In genomic region chr6:36884610-36885009, GRCh38 we compare ENCODE assay signal across 22 cellular contexts. TPM values are rescaled to one million over a fixed set of nuclear protein-coding genes. Genes with fewer than 3 reads are reported as not detected.
DNase-seq lines count a peak whose midpoint lies in the region; ATAC-seq, FAIRE-seq and TF ChIP-seq lines count a peak whose summit lies in the region.
"Had no signal": no experiment of that assay in that cellular context is flagged by ENCODE, and none has a peak within 500 bp of the region (broad histone marks: within the 10 kb centered on the region; RNA-seq: fewer than 3 reads in every experiment).

No MANE protein-coding gene starts in this region.

- intact Hi-C loops in K562 (cut with micrococcal nuclease): loop anchor here (1.0 to 10.0 kb wide), 4 partner anchors 103 to 330 kb away; partner anchors contain the start of gene MTCH1

- H3K4me2 ChIP-seq in Karpas-422 (ENCODE audit: low read depth, low read length, poor library complexity, severe bottlenecking) (no peak overlapping the region), K562 (ENCODE audit: insufficient read depth, low read length) (no peak overlapping the region), smooth muscle cell (no peak overlapping the region)

- H3K36me3 ChIP-seq in Karpas-422 (ENCODE audit: insufficient read depth, low read length): no peaks in the 10 kb centered on the region
- 0 out of 3 replicates have a peak, but pooled peaks cover 2% of the 10 kb centered on the region for H3K36me3 ChIP-seq in K562 (ENCODE audit: control insufficient read depth, insufficient read depth, low read length)
- H3K36me3 ChIP-seq in smooth muscle cell (ENCODE audit: low read depth): no peaks in the 10 kb centered on the region
- H3K36me3 ChIP-seq: ascending aorta, MG63, tibial artery had no signal

- no peaks in the 10 kb centered on the region for H3K9me2 ChIP-seq in Karpas-422 (replicated peaks; ENCODE audit: insufficient read depth, low read length)

- H3K9me3 ChIP-seq in Karpas-422 (ENCODE audit: low read length): no peaks in the 10 kb centered on the region
- H3K9me3 ChIP-seq in K562 (replicated peaks; ENCODE audit: control insufficient read depth, insufficient read depth, low read depth, low read length): no peaks in the 10 kb centered on the region
- H3K9me3 ChIP-seq in smooth muscle cell (replicated peaks; ENCODE audit: low read depth): no peaks in the 10 kb centered on the region
- H3K9me3 ChIP-seq: ascending aorta, MG63, tibial artery had no signal

- H4K20me1 ChIP-seq in Karpas-422 (ENCODE audit: insufficient read depth, low read depth, low read length): no peaks in the 10 kb centered on the region
- H4K20me1 ChIP-seq in K562 (replicated peaks; ENCODE audit: control insufficient read depth, insufficient read depth, low read length): no peaks in the 10 kb centered on the region
- H4K20me1 ChIP-seq in smooth muscle cell (ENCODE audit: low read depth): no peaks in the 10 kb centered on the region

- no peaks in the 10 kb centered on the region for H3K9me3 Mint-ChIP-seq in activated naive CD4-positive, alpha-beta T cell treated with anti-CD3 and anti-CD28 coated beads, Interleukin-2, amount 10 ng/mL, durations not matched to agents 7 days and 5 days
- H3K9me3 Mint-ChIP-seq: activated T-helper 2 cell treated with anti-CD3 and anti-CD28 coated beads, Interferon-gamma antibody, Interleukin-2, Interleukin-4, amounts not matched to agents 10 μg/mL and 5 μg/mL and 100 μg/mL, durations not matched to agents 14 hours and 24 hours and 36 hours; CD4-positive, CD25-positive, alpha-beta regulatory T cell had no signal

- no peak for TF ChIP-seq EP300 in K562 (IDR thresholded peaks at IDR 0.05; ENCODE audit: low read length)

- ATAC-seq in K562 (no peak), HG03159 (IDR thresholded peaks at IDR 0.05; ENCODE audit: unreplicated experiment) (no peak)
- ATAC-seq: WTC11 had no signal

- no peak for DNase-seq in activated naive CD4-positive, alpha-beta T cell treated with anti-CD3 and anti-CD28 coated beads, Interleukin-2, amount 10 ng/mL, durations not matched to agents 7 days and 5 days
- no peak for DNase-seq in activated naive CD4-positive, alpha-beta T cell (lab: John Stamatoyannopoulos, UW)
- DNase-seq in Karpas-422: no peak
- DNase-seq in K562 (ENCODE audit: extremely low read depth in 1 of 4, low spot score in 3 of 4): no peak
- DNase-seq in smooth muscle cell (lab: John Stamatoyannopoulos, UW; ENCODE audit: unreplicated experiment): no peak
- DNase-seq in NCI-H345 (lab: John Stamatoyannopoulos, UW): no peak
- DNase-seq in amniotic stem cell (lab: John Stamatoyannopoulos, UW): no peak
- DNase-seq: activated CD8-positive, alpha-beta memory T cell treated with anti-CD3 and anti-CD28 coated beads for 24 hours; CD4-positive, CD25-positive, alpha-beta regulatory T cell; DMS79; endodermal cell; MG63; NCI-H1694 treated with DMSO at 0.1 percent for 48 hours; NCI-H446; T-helper 2 cell; tibial artery had no signal

- peaks cover 6% of the 10 kb centered on the region for H3K36me3 Mint-ChIP-seq in activated naive CD4-positive, alpha-beta T cell treated with anti-CD3 and anti-CD28 coated beads, Interleukin-2, amount 10 ng/mL, durations not matched to agents 7 days and 5 days
- H3K36me3 Mint-ChIP-seq: CD4-positive, CD25-positive, alpha-beta regulatory T cell had no signal

- WGBS in K562 (ENCODE audit: insufficient coverage, low coverage, missing lambda C conversion rate): 94% methylated on average over 3 of the region's 3 CpGs
- WGBS in smooth muscle cell (ENCODE audit: low lambda C conversion rate): 97% methylated on average over 3 of the region's 3 CpGs

- H3K27ac Mint-ChIP-seq in activated naive CD4-positive, alpha-beta T cell treated with anti-CD3 and anti-CD28 coated beads, Interleukin-2, amount 10 ng/mL, durations not matched to agents 7 days and 5 days: peak overlapping the region; percentile 49

- POLR2A ChIA-PET in K562 (lab: Yijun Ruan, JAX): interaction anchor here (1.7 to 5.8 kb wide), 3 partner anchors 10 to 33 kb away, joined by 8 to 79 read pairs (median 11); partner anchors contain the start of gene PPIL1

- H3K4me1 ChIP-seq in Karpas-422 (ENCODE audit: low read length) (peaks cover 22% of the 10 kb centered on the region), K562 (replicated peaks in 1 of 2; ENCODE audit: control insufficient read depth in 2 of 2, insufficient read depth in 2 of 2, low read length in 2 of 2) (peaks cover 14 to 34% of the 10 kb centered on the region in 2 experiments; a peak in 4 of 5 replicates), smooth muscle cell (ENCODE audit: low read depth) (peaks cover 8% of the 10 kb centered on the region)

- CTCF ChIA-PET in activated naive CD4-positive, alpha-beta T cell treated with anti-CD3 and anti-CD28 coated beads, Interleukin-2, amount 10 ng/mL, durations not matched to agents 7 days and 5 days (lab: Charles Lee): interaction anchor here (1.0 to 6.2 kb wide), 13 partner anchors 10 to 441 kb away, joined by 3 to 96 read pairs (median 6); partner anchors contain the start of gene PPIL1
- CTCF ChIA-PET in K562 (lab: Yijun Ruan, JAX; ENCODE audit: low intra/inter-chr PET ratio): interaction anchor here (1.3 kb wide), 1 partner anchor 73 kb away, joined by 4 read pairs; no protein-coding TSS in a partner anchor

- no peak overlapping the region for H3K4me3 Mint-ChIP-seq in activated naive CD4-positive, alpha-beta T cell treated with anti-CD3 and anti-CD28 coated beads, Interleukin-2, amount 10 ng/mL, durations not matched to agents 7 days and 5 days

- H3K79me2 ChIP-seq in Karpas-422 (ENCODE audit: low read length) (peaks cover 37% of the 10 kb centered on the region), K562 (ENCODE audit: control insufficient read depth, insufficient read depth, low read length) (peaks cover 40% of the 10 kb centered on the region), smooth muscle cell (ENCODE audit: low read depth) (peaks cover 27% of the 10 kb centered on the region)

- no peak for FAIRE-seq in K562 (lab: Jason Lieb, UNC)
- FAIRE-seq: islet of Langerhans had no signal

- H3K27me3 Mint-ChIP-seq in activated naive CD4-positive, alpha-beta T cell treated with anti-CD3 and anti-CD28 coated beads, Interleukin-2, amount 10 ng/mL, durations not matched to agents 7 days and 5 days: no peaks in the 10 kb centered on the region
- H3K27me3 Mint-ChIP-seq: CD4-positive, CD25-positive, alpha-beta regulatory T cell had no signal

- peak overlapping the region; percentile 6; the same call in 1 of the 2 replicates for H2AFZ ChIP-seq in Karpas-422 (ENCODE audit: low read length)
- peak overlapping the region; percentile 100 for H2AFZ ChIP-seq in K562 (ENCODE audit: low read depth, low read length)
- H2AFZ ChIP-seq in smooth muscle cell (ENCODE audit: low read depth): no peak overlapping the region

- H3K9ac ChIP-seq in Karpas-422 (ENCODE audit: low read length) (no peak overlapping the region), K562 (ENCODE audit: insufficient read depth in 1 of 2, low read depth in 2 of 2, low read length in 2 of 2) (no peak overlapping the region), smooth muscle cell (ENCODE audit: low read depth) (no peak overlapping the region)

- H3F3A ChIP-seq in smooth muscle cell (ENCODE audit: low read depth): no peaks in the 10 kb centered on the region

- no peak for TF ChIP-seq CTCF in K562 (IDR thresholded peaks at IDR 0.05 in 2 of 3, conservative IDR thresholded peaks at IDR 0.05 in 1 of 3; ENCODE audit: insufficient read depth in 2 of 3, low read depth in 1 of 3, low read length in 3 of 3)
- no peak for TF ChIP-seq CTCF in smooth muscle cell (IDR thresholded peaks at IDR 0.05; ENCODE audit: borderline replicate concordance, insufficient read depth, poor library complexity, severe bottlenecking)

- in situ Hi-C loops in K562 (cut with MboI): no loop called here

- H3K27me3 ChIP-seq in Karpas-422 (ENCODE audit: low read length) (no peaks in the 10 kb centered on the region), K562 (ENCODE audit: control insufficient read depth in 2 of 2, insufficient read depth in 2 of 2, low read length in 2 of 2) (no peaks in the 10 kb centered on the region), smooth muscle cell (ENCODE audit: low read depth) (no peaks in the 10 kb centered on the region)
- H3K27me3 ChIP-seq: ascending aorta, MG63, tibial artery had no signal

- TF ChIP-seq RAD21 in K562 (CRISPR knock-in tag; conservative IDR thresholded peaks at IDR 0.05 in 1 of 2, IDR thresholded peaks at IDR 0.05 in 1 of 2): 0 out of 4 replicates have a peak, but pooled peaks of 1 of the 2 experiments have one; percentile 4

- no peak for TF ChIP-seq POLR2A in K562 (conservative IDR thresholded peaks at IDR 0.05)

- H3K27ac ChIP-seq in Karpas-422 (ENCODE audit: low read length) (no peak overlapping the region), K562 (ENCODE audit: extremely low read depth, low read depth, low read length) (no peak overlapping the region), smooth muscle cell (ENCODE audit: low read depth) (peak overlapping the region; percentile 74)

- peaks cover 37% of the 10 kb centered on the region for H3K4me1 Mint-ChIP-seq in activated naive CD4-positive, alpha-beta T cell treated with anti-CD3 and anti-CD28 coated beads, Interleukin-2, amount 10 ng/mL, durations not matched to agents 7 days and 5 days

- no peaks in the 10 kb centered on the region for H3K9me1 ChIP-seq in K562 (ENCODE audit: control insufficient read depth, insufficient read depth, low read length)

- no TSS peak for BruUV-seq in K562 (replicated peaks; lab: Mats Ljungman, UMichigan)

- H3K4me3 ChIP-seq in Karpas-422 (ENCODE audit: low read length) (no peak overlapping the region), K562 (no peak overlapping the region), smooth muscle cell (no peak overlapping the region)
- H3K4me3 ChIP-seq: lung had no signal

RNA-seq across cellular contexts. Expression of gene C6orf89, which starts 1.1 kb away (rescaled TPM):
- 42.9 and 53.1 TPM in 2 replicates for total RNA-seq in Karpas-422 (2014; rRNA removed; shearing (Covaris generic); ENCODE audit: low replicate concordance)
- total RNA-seq in K562 (2011; cell fraction: chromatin; rRNA removed; ENCODE audit: low replicate concordance): 94.9 and 122 TPM in 2 replicates
- 56.4 and 60.3 TPM in 2 replicates for total RNA-seq in K562 (2011; cell fraction: nucleolus; rRNA removed)
- total RNA-seq in K562 (2011; cell fraction: nucleoplasm; rRNA removed): 122 and 177 TPM in 2 replicates
- total RNA-seq in K562 (2014; rRNA removed) (47.2 and 63.5 TPM in 2 replicates), K562 (2014; rRNA removed; fragmentation: Illumina TruSeq; extraction: Trizol) (81.6 and 89.0 TPM in 2 replicates), K562 (2015; rRNA removed; fragmentation: Illumina TruSeq; extraction: Trizol) (56.9 and 58.5 TPM in 2 replicates), K562 (2021) (74.8 and 80.1 TPM in 2 replicates), smooth muscle cell (40.7 and 45.7 TPM in 2 replicates)
- polyA plus RNA-seq in K562 (2011; rRNA removed) (92.9 and 95.9 TPM in 2 replicates), K562 (2014; fragmentation: Illumina TruSeq; extraction: Trizol) (96.1 and 111 TPM in 2 replicates), K562 (2014; fragmentation: Nextera tagmentation; extraction: Ambion mirVana) (10 to 100 TPM; 35.2 to 41.9 TPM), K562 (2014; rRNA removed) (46.7 and 67.6 TPM in 2 replicates), smooth muscle cell (43.7 and 44.6 TPM in 2 replicates)
- 47.9 and 60.0 TPM in 2 replicates for polyA plus RNA-seq in K562 (2011; cell fraction: cytosol; rRNA removed)
- 59.9 and 67.0 TPM in 2 replicates for polyA plus RNA-seq in K562 (2011; cell fraction: nucleus; rRNA removed)
- 71.0 and 74.5 TPM in 2 replicates for polyA plus RNA-seq in K562 (2012)
- polyA minus RNA-seq in K562 (2011; rRNA and poly(A)+ RNA removed): 51.7 and 54.4 TPM in 2 replicates
- polyA minus RNA-seq in K562 (2011; cell fraction: cytosol; rRNA and poly(A)+ RNA removed): 23.9 and 29.3 TPM in 2 replicates
- polyA minus RNA-seq in K562 (2011; cell fraction: nucleus; rRNA and poly(A)+ RNA removed): 9.6 and 22.3 TPM in 2 replicates

RNA-seq across cellular contexts. Expression of gene PPIL1, which starts 10.0 kb away (rescaled TPM):
- total RNA-seq in Karpas-422 (2014; rRNA removed; shearing (Covaris generic); ENCODE audit: low replicate concordance): 17.2 and 37.3 TPM in 2 replicates
- total RNA-seq in K562 (2011; cell fraction: chromatin; rRNA removed; ENCODE audit: low replicate concordance): 16.9 and 22.0 TPM in 2 replicates
- total RNA-seq in K562 (2011; cell fraction: nucleolus; rRNA removed): 16.6 and 19.2 TPM in 2 replicates
- total RNA-seq in K562 (2011; cell fraction: nucleoplasm; rRNA removed): 25.1 and 30.4 TPM in 2 replicates
- 65.8 and 86.0 TPM in 2 replicates for total RNA-seq in K562 (2014; rRNA removed)
- total RNA-seq in K562 (2014; rRNA removed; fragmentation: Illumina TruSeq; extraction: Trizol): 130 and 132 TPM in 2 replicates
- total RNA-seq in K562 (2015; rRNA removed; fragmentation: Illumina TruSeq; extraction: Trizol): 107 and 119 TPM in 2 replicates
- total RNA-seq in K562 (2021): 86.9 and 90.1 TPM in 2 replicates
- 113 and 137 TPM in 2 replicates for polyA plus RNA-seq in K562 (2011; rRNA removed)
- polyA plus RNA-seq in K562 (2011; cell fraction: cytosol; rRNA removed): 95.1 and 112 TPM in 2 replicates
- polyA plus RNA-seq in K562 (2011; cell fraction: nucleus; rRNA removed): 24.2 and 38.0 TPM in 2 replicates
- 81.7 and 93.9 TPM in 2 replicates for polyA plus RNA-seq in K562 (2012)
- 116 and 156 TPM in 2 replicates for polyA plus RNA-seq in K562 (2014; fragmentation: Illumina TruSeq; extraction: Trizol)
- 100 to 1,000 TPM; 195 to 205 TPM for polyA plus RNA-seq in K562 (2014; fragmentation: Nextera tagmentation; extraction: Ambion mirVana)
- 87.9 and 108 TPM in 2 replicates for polyA plus RNA-seq in K562 (2014; rRNA removed)
- 105 and 126 TPM in 2 replicates for polyA minus RNA-seq in K562 (2011; rRNA and poly(A)+ RNA removed)
- polyA minus RNA-seq in K562 (2011; cell fraction: cytosol; rRNA and poly(A)+ RNA removed): 34.9 and 49.9 TPM in 2 replicates
- 11.2 and 16.2 TPM in 2 replicates for polyA minus RNA-seq in K562 (2011; cell fraction: nucleus; rRNA and poly(A)+ RNA removed)
- total RNA-seq in smooth muscle cell: 49.3 and 57.6 TPM in 2 replicates
- polyA plus RNA-seq in smooth muscle cell: 34.6 and 45.4 TPM in 2 replicates

RNA-seq across cellular contexts. Expression of gene CPNE5, which starts 45.4 kb away (rescaled TPM):
- total RNA-seq in Karpas-422 (2014; rRNA removed; shearing (Covaris generic); ENCODE audit: low replicate concordance): 0.63 and 2.4 TPM in 2 replicates
- 1.5 and 2.5 TPM in 2 replicates for total RNA-seq in K562 (2011; cell fraction: chromatin; rRNA removed; ENCODE audit: low replicate concordance)
- total RNA-seq in K562 (2011; cell fraction: nucleolus; rRNA removed): 0.66 and 1.5 TPM in 2 replicates
- total RNA-seq in K562 (2011; cell fraction: nucleoplasm; rRNA removed): 1.2 and 1.6 TPM in 2 replicates
- 0.18 TPM in 1 of 2 replicates, not detected in the other for total RNA-seq in K562 (2014; rRNA removed)
- total RNA-seq in K562 (2014; rRNA removed; fragmentation: Illumina TruSeq; extraction: Trizol): not detected in 2 replicates
- 0.14 TPM in 1 of 2 replicates, not detected in the other for total RNA-seq in K562 (2015; rRNA removed; fragmentation: Illumina TruSeq; extraction: Trizol)
- 0.47 and 0.49 TPM in 2 replicates for total RNA-seq in K562 (2021)
- polyA plus RNA-seq in K562 (2011; rRNA removed): 0.46 and 0.61 TPM in 2 replicates
- 0.19 and 0.31 TPM in 2 replicates for polyA plus RNA-seq in K562 (2011; cell fraction: cytosol; rRNA removed)
- polyA plus RNA-seq in K562 (2011; cell fraction: nucleus; rRNA removed): 1.2 and 1.9 TPM in 2 replicates
- 0.33 and 1.8 TPM in 2 replicates for polyA plus RNA-seq in K562 (2012)
- 0.43 TPM in 1 of 2 replicates, not detected in the other for polyA plus RNA-seq in K562 (2014; fragmentation: Illumina TruSeq; extraction: Trizol)
- 1 to 10 TPM in 1 of 2 experiments, under 1 TPM in 1; 0.21 to 1.0 TPM for polyA plus RNA-seq in K562 (2014; fragmentation: Nextera tagmentation; extraction: Ambion mirVana)
- polyA plus RNA-seq in K562 (2014; rRNA removed): 0.69 TPM in 1 of 2 replicates, not detected in the other
- polyA minus RNA-seq in K562 (2011; rRNA and poly(A)+ RNA removed): 0.67 TPM in 1 of 2 replicates, not detected in the other
- not detected in 2 replicates for polyA minus RNA-seq in K562 (2011; cell fraction: cytosol; rRNA and poly(A)+ RNA removed)
- 0.78 and 0.81 TPM in 2 replicates for polyA minus RNA-seq in K562 (2011; cell fraction: nucleus; rRNA and poly(A)+ RNA removed)
- total RNA-seq in smooth muscle cell: 0.31 TPM in 1 of 2 replicates, not detected in the other
- 0.43 and 1.0 TPM in 2 replicates for polyA plus RNA-seq in smooth muscle cell
